Comparison of ENCODE assay signal across 7 cellular contexts in the genomic region with DNA sequence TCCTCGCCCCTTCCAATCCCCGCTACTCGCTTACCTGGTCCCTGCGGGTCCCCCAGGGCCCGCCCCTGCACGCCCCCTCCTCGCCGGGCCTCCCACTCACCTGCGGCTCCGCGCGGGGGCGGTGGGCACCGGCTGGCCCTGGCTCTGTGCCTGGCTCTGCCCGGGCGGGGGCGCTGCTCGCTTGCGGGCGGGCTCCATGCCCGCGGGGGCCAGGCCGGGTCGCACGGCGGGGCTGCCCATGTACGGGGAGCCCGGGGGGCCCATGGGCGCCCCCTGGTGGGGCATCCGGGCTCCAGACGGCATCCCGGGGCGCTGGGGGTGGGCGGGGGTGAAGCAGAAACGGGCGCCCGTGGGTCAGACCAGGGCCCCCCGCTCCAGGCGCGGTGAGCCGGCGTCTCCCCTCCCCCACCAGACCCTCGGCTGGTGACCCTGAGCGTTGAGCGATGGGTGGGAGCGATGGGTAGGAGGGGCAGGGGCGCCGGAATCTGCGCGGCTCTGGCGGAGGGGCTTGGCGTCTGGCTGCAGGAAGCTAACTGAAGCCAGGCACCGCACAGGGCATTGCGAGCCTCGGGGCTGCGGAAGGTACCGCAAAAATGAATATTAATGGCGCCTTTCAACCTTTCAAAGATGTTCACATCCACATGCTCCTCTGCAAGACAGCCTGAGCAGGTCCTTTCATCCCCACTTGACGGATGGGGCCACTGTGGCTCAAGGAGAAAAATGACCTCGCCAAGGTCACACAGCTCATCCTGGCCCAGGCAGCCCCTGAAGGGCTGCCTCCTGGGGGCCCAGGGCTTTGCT. TPM values are rescaled to one million over a fixed set of nuclear protein-coding genes. Genes with fewer than 3 reads are reported as not detected.
DNase-seq lines count a peak whose midpoint lies in the region; ATAC-seq, FAIRE-seq and TF ChIP-seq lines count a peak whose summit lies in the region.

No MANE protein-coding gene starts in this region.

- DNase-seq in LHCN-M2 (ENCODE audit: low read depth) (peak; percentile 31), epithelial cell of esophagus (ENCODE audit: low read depth) (peak; percentile 21), nephron progenitor cell (peak; percentile 76), urothelium cell line (ENCODE audit: low spot score) (peak; percentile 41), T1000 (lab: John Stamatoyannopoulos, UW) (no peak)
- DNase-seq in activated CD8-positive, alpha-beta memory T cell treated with anti-CD3 and anti-CD28 coated beads, Interleukin-2, amount 10 ng/mL, durations not matched to agents 7 days and 5 days = peak; percentile 65

- CTCF ChIA-PET in activated CD8-positive, alpha-beta memory T cell treated with anti-CD3 and anti-CD28 coated beads, Interleukin-2, amount 10 ng/mL, durations not matched to agents 7 days and 5 days (lab: Charles Lee) = interaction anchor here (0.6 to 5.6 kb wide), 23 partner anchors 11 to 919 kb away, joined by 3 to 60 read pairs (median 4); partner anchors contain the start of genes ABCF2, CHPF2 and NUB1

- no peak for FAIRE-seq in urothelium cell line (lab: Jason Lieb, UNC)

- ATAC-seq in GM18505 (IDR thresholded peaks at IDR 0.05; ENCODE audit: unreplicated experiment) = peak; percentile 46
- peak; percentile 79 for ATAC-seq in activated CD8-positive, alpha-beta memory T cell treated with anti-CD3 and anti-CD28 coated beads, Interleukin-2, amount 10 ng/mL, durations not matched to agents 7 days and 5 days

- H3K36me3 Mint-ChIP-seq in activated CD8-positive, alpha-beta memory T cell treated with anti-CD3 and anti-CD28 coated beads, Interleukin-2, amount 10 ng/mL, durations not matched to agents 7 days and 5 days = no peaks in the 10 kb centered on the region
- H3K36me3 Mint-ChIP-seq in nephron progenitor cell (ENCODE audit: low read depth) = no peaks in the 10 kb centered on the region

- TF ChIP-seq CTCF in epithelial cell of esophagus (IDR thresholded peaks at IDR 0.05; ENCODE audit: insufficient read depth, low read depth, low read length, missing control alignments) (peak; percentile 17), nephron progenitor cell (IDR thresholded peaks at IDR 0.05) (peak; percentile 55)

- peaks cover 36% of the 10 kb centered on the region for H3K4me1 Mint-ChIP-seq in activated CD8-positive, alpha-beta memory T cell treated with anti-CD3 and anti-CD28 coated beads, Interleukin-2, amount 10 ng/mL, durations not matched to agents 7 days and 5 days
- H3K4me1 Mint-ChIP-seq in nephron progenitor cell = peaks cover 62% of the 10 kb centered on the region

- H3K4me3 ChIP-seq in epithelial cell of esophagus (ENCODE audit: low read length) = no peak overlapping the region

- no peaks in the 10 kb centered on the region for H3K9me3 Mint-ChIP-seq in activated CD8-positive, alpha-beta memory T cell treated with anti-CD3 and anti-CD28 coated beads, Interleukin-2, amount 10 ng/mL, durations not matched to agents 7 days and 5 days (ENCODE audit: low read depth)
- no peaks in the 10 kb centered on the region for H3K9me3 Mint-ChIP-seq in nephron progenitor cell

- H3K4me3 Mint-ChIP-seq in activated CD8-positive, alpha-beta memory T cell treated with anti-CD3 and anti-CD28 coated beads, Interleukin-2, amount 10 ng/mL, durations not matched to agents 7 days and 5 days = peak overlapping the region; percentile 13
- peak overlapping the region; percentile 77 for H3K4me3 Mint-ChIP-seq in nephron progenitor cell

- no peak for TF ChIP-seq POLR2A in GM18505 (IDR thresholded peaks at IDR 0.05; ENCODE audit: borderline replicate concordance, extremely low read depth, insufficient read depth, insufficient read length)

- H3K27me3 Mint-ChIP-seq in activated CD8-positive, alpha-beta memory T cell treated with anti-CD3 and anti-CD28 coated beads, Interleukin-2, amount 10 ng/mL, durations not matched to agents 7 days and 5 days = peaks cover 50% of the 10 kb centered on the region
- peaks cover 14% of the 10 kb centered on the region for H3K27me3 Mint-ChIP-seq in nephron progenitor cell (ENCODE audit: low read depth, poor library complexity)

- no peak overlapping the region for H3K27ac Mint-ChIP-seq in activated CD8-positive, alpha-beta memory T cell treated with anti-CD3 and anti-CD28 coated beads, Interleukin-2, amount 10 ng/mL, durations not matched to agents 7 days and 5 days
- no peak overlapping the region for H3K27ac Mint-ChIP-seq in nephron progenitor cell

RNA-seq across cellular contexts. Expression of gene SMARCD3, which starts 2.9 kb away (rescaled TPM):
- total RNA-seq in LHCN-M2 (2014; rRNA removed) = 150 and 161 TPM in 2 replicates
- polyA plus RNA-seq in LHCN-M2 (2012) = 97.2 TPM
- total RNA-seq in activated CD8-positive, alpha-beta memory T cell treated with anti-CD3 and anti-CD28 coated beads, Interleukin-2, amount 10 ng/mL, durations not matched to agents 7 days and 5 days = 1 to 10 TPM; 1.0 to 2.5 TPM

RNA-seq across cellular contexts. Expression of gene CHPF2, which starts 13.3 kb away (rescaled TPM):
- total RNA-seq in LHCN-M2 (2014; rRNA removed) = 123 and 133 TPM in 2 replicates
- 73.9 TPM for polyA plus RNA-seq in LHCN-M2 (2012)
- 10 to 100 TPM; 46.1 to 46.8 TPM for total RNA-seq in activated CD8-positive, alpha-beta memory T cell treated with anti-CD3 and anti-CD28 coated beads, Interleukin-2, amount 10 ng/mL, durations not matched to agents 7 days and 5 days

RNA-seq across cellular contexts. Expression of gene ABCF2, which starts 18.6 kb away (rescaled TPM):
- total RNA-seq in LHCN-M2 (2014; rRNA removed) = 111 and 115 TPM in 2 replicates
- polyA plus RNA-seq in LHCN-M2 (2012) = 50.8 TPM
- total RNA-seq in activated CD8-positive, alpha-beta memory T cell treated with anti-CD3 and anti-CD28 coated beads, Interleukin-2, amount 10 ng/mL, durations not matched to agents 7 days and 5 days = 10 to 100 TPM; 37.8 to 47.3 TPM

RNA-seq across cellular contexts. Expression of gene H2BK1, which starts 35.3 kb away (rescaled TPM):
- total RNA-seq in LHCN-M2 (2014; rRNA removed) = not detected in 2 replicates
- polyA plus RNA-seq in LHCN-M2 (2012) = not detected
- total RNA-seq in activated CD8-positive, alpha-beta memory T cell treated with anti-CD3 and anti-CD28 coated beads, Interleukin-2, amount 10 ng/mL, durations not matched to agents 7 days and 5 days = not detected

RNA-seq across cellular contexts. Expression of gene ASB10, which starts 58.5 kb away (rescaled TPM):
- not detected in 2 replicates for total RNA-seq in LHCN-M2 (2014; rRNA removed)
- polyA plus RNA-seq in LHCN-M2 (2012) = not detected
- not detected for total RNA-seq in activated CD8-positive, alpha-beta memory T cell treated with anti-CD3 and anti-CD28 coated beads, Interleukin-2, amount 10 ng/mL, durations not matched to agents 7 days and 5 days

Comparison
In these comparisons a context has a peak if more than half of its experiments do, and no peak if none do; other contexts are left out.
1. RNA of gene SMARCD3, which starts 2.9 kb away (total RNA-seq): 150 to 161 TPM in LHCN-M2; 1.0 to 2.5 TPM in activated CD8-positive, alpha-beta memory T cell treated with anti-CD3 and anti-CD28 coated beads, Interleukin-2, amount 10 ng/mL, durations not matched to agents 7 days and 5 days; every median in the first group is over 10 times any median in the second.